8 cellular contexts compared by ENCODE assay signal in the genomic region with DNA sequence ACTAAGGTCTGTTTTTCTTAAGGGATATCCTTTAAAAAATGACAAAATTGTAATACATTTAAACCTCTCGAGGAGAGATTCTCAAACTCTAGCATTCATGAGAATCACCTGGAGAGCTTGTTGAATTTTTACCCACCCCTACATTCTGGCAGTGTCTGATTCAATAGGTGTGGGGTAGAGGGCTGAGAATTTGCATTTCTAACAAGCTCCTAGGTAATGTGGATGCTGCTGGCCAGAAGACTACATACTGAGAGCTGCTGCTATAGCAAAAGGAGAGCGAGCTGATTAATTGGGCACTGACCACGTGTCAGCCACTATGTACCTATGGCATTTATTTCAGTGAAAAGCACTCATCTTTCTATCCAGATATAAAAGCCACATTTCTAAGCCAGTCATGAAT.
"Had no signal": no experiment of that assay in that cellular context is flagged by ENCODE, and none has a peak within 500 bp of the region (broad histone marks: within the 10 kb centered on the region; RNA-seq: fewer than 3 reads in every experiment).

No MANE protein-coding gene starts in this region.

- H3K4me3 ChIP-seq: GM23248, HAP-1 had no signal

- H3K4me1 ChIP-seq: HAP-1 had no signal

- H3K27ac ChIP-seq: GM23248 had no signal

- H3K4me3 Mint-ChIP-seq: H9, HFFc6 had no signal

- H2AFZ ChIP-seq: GM23248 had no signal

- ATAC-seq: HCT116 had no signal

- H3K9me3 ChIP-seq: HAP-1 had no signal

- H3K9me3 Mint-ChIP-seq: H9 had no signal

- DNase-seq: GM23248, GOT3, H7, H9, HCEC 1CT, HFFc6 had no signal

- H3K36me3 ChIP-seq: HAP-1 had no signal

- H3K27ac Mint-ChIP-seq: H9, HFFc6 had no signal
